In the genomic region with DNA sequence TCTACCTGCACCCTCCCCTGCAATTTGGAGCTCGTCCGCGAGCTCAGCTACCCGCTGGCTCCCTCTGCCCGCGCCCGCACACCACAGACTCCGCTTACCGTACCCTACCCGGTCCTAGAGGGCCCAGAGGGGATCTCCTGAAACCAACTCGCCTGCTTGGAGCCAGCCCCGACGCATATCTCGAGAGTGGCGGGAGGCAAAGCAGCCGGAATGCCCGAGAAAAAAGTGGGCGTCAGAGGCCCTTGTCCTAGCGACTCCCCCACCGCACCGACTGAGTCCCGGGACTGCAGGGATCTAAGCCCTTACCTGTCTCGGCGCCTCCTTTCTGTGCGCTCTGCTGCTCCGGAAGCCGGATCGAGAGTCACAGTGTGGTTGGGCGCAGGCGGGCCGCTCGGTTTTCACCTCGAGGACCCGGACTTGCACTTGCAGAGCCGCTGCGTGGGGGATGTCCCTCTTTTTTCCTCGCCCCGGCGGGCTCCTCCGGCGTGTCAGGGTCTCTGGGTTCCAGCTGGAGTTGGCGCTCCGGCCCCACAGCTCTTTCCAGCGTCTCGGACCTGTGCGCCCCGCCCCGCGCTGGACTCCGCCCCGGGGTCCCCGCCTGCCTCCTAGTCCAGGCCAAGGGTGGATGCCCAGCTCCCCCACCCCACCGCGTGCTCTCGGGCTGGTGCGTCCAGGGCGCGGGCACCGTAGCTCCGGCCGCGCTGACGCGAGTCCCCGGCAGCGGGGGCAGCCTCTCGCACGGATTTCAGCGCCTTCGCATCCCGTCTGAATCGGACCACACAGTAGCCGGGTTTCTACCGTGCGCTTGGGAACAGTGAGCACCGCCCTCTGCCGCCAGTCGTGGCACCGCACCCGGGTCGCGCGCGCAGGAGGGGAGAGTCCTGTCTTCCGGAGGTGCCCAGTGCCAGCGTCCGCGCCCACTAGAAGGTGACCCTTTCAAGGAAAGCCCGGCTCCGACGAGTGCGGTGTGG, we compare ENCODE assay signal across 1 cellular context.
TF ChIP-seq lines count a peak whose summit lies in the region.

A gene (minus strand): TSS at position 767 of the 971 bp plus-strand sequence. CDS start 2,585 bp downstream, outside the sequence.

TF ChIP-seq in WTC11, 78 proteins besides CTCF, POLR2A, EP300 and RAD21 (continued from another document):
- TF ChIP-seq, protein P1, sequence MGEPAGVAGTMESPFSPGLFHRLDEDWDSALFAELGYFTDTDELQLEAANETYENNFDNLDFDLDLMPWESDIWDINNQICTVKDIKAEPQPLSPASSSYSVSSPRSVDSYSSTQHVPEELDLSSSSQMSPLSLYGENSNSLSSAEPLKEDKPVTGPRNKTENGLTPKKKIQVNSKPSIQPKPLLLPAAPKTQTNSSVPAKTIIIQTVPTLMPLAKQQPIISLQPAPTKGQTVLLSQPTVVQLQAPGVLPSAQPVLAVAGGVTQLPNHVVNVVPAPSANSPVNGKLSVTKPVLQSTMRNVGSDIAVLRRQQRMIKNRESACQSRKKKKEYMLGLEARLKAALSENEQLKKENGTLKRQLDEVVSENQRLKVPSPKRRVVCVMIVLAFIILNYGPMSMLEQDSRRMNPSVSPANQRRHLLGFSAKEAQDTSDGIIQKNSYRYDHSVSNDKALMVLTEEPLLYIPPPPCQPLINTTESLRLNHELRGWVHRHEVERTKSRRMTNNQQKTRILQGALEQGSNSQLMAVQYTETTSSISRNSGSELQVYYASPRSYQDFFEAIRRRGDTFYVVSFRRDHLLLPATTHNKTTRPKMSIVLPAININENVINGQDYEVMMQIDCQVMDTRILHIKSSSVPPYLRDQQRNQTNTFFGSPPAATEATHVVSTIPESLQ (CRISPR knock-in tag; IDR thresholded peaks at IDR 0.05): no peak
- TF ChIP-seq, protein P2, sequence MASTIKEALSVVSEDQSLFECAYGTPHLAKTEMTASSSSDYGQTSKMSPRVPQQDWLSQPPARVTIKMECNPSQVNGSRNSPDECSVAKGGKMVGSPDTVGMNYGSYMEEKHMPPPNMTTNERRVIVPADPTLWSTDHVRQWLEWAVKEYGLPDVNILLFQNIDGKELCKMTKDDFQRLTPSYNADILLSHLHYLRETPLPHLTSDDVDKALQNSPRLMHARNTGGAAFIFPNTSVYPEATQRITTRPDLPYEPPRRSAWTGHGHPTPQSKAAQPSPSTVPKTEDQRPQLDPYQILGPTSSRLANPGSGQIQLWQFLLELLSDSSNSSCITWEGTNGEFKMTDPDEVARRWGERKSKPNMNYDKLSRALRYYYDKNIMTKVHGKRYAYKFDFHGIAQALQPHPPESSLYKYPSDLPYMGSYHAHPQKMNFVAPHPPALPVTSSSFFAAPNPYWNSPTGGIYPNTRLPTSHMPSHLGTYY (CRISPR knock-in tag; IDR thresholded peaks at IDR 0.05): no peak
- TF ChIP-seq ESRRA (CRISPR knock-in tag; IDR thresholded peaks at IDR 0.05; ENCODE audit: borderline replicate concordance): peak; percentile 63; the same call in 1 of the 2 replicates
- no peak for TF ChIP-seq ZNF317 (CRISPR knock-in tag; IDR thresholded peaks at IDR 0.05; ENCODE audit: borderline replicate concordance, low read depth)
- no peak for TF ChIP-seq ZNF671 (CRISPR knock-in tag; IDR thresholded peaks at IDR 0.05)
TF ChIP-seq in WTC11: peak in this region for 22.
